ENCODE assay signal across 16 cellular contexts in genomic region chr2:161316686-161317085, GRCh38. TPM values are rescaled to one million over a fixed set of nuclear protein-coding genes. Genes with fewer than 3 reads are reported as not detected.
DNase-seq lines count a peak whose midpoint lies in the region; ATAC-seq and TF ChIP-seq lines count a peak whose summit lies in the region.
"Had no signal": no experiment of that assay in that cellular context is flagged by ENCODE, and none has a peak within 500 bp of the region (broad histone marks: within the 10 kb centered on the region; RNA-seq: fewer than 3 reads in every experiment).

No MANE protein-coding gene starts in this region.

- H3K9me3 ChIP-seq in DND-41 (ENCODE audit: insufficient read depth, low read length, severe bottlenecking) (no peaks in the 10 kb centered on the region), adipocyte (ENCODE audit: control insufficient read depth, low read length) (no peaks in the 10 kb centered on the region), neural progenitor cell (ENCODE audit: low read depth) (no peaks in the 10 kb centered on the region)

- DNase-seq in DND-41 (no peak), adipocyte (ENCODE audit: low read depth) (peak; percentile 51), fibroblast of gingiva (ENCODE audit: low read depth) (peak; percentile 16), neural progenitor cell (ENCODE audit: low spot score) (no peak), dorsolateral prefrontal cortex (no peak), Right ventricle myocardium superior (no peak)
- DNase-seq: ACHN; C1 segment of cervical spinal cord; Calu3; CD4-positive, alpha-beta T cell; DMS153; GOT3; H9 had no signal

- H4K20me1 ChIP-seq in DND-41 (ENCODE audit: insufficient read depth, low read length) (peaks cover 37% of the 10 kb centered on the region), neural progenitor cell (ENCODE audit: low read depth) (peaks cover 39% of the 10 kb centered on the region)

- H3K4me3 Mint-ChIP-seq in neural progenitor cell = no peak overlapping the region
- H3K4me3 Mint-ChIP-seq: B cell; CD4-positive, alpha-beta T cell; H9 had no signal

- H3K9ac ChIP-seq in DND-41 (ENCODE audit: low read depth, low read length) (no peak overlapping the region), adipocyte (ENCODE audit: low read length) (no peak overlapping the region), neural progenitor cell (no peak overlapping the region)

- ATAC-seq in DND-41 (ENCODE audit: insufficient read depth, low read depth) = no peak
- no peak for ATAC-seq in Right ventricle myocardium superior (ENCODE audit: poor library complexity)
- no peak for ATAC-seq in HG03565 (IDR thresholded peaks at IDR 0.05; ENCODE audit: unreplicated experiment)
- ATAC-seq: GM12878 had no signal

- H3K4me2 ChIP-seq in DND-41 (ENCODE audit: insufficient read depth, low read length) (peak overlapping the region; percentile 27; the same call in 1 of the 2 replicates), neural progenitor cell (no peak overlapping the region)

- no peak for TF ChIP-seq CTCF in DND-41 (IDR thresholded peaks at IDR 0.05; ENCODE audit: borderline replicate concordance, extremely low read depth, low read length, poor library complexity, severe bottlenecking)
- no peak for TF ChIP-seq CTCF in neural progenitor cell (IDR thresholded peaks at IDR 0.05)
- no peak for TF ChIP-seq CTCF in dorsolateral prefrontal cortex (IDR thresholded peaks at IDR 0.05 in 54 of 56, conservative IDR thresholded peaks at IDR 0.05 in 2 of 56; ENCODE audit: low read depth in 1 of 56, partially characterized antibody in 56 of 56)

- H2AFZ ChIP-seq in DND-41 (ENCODE audit: low read depth, low read length) = no peak overlapping the region
- no peak overlapping the region for H2AFZ ChIP-seq in neural progenitor cell (replicated peaks)

- H3K27me3 Mint-ChIP-seq in neural progenitor cell (ENCODE audit: insufficient read depth, low read depth) = no peaks in the 10 kb centered on the region
- H3K27me3 Mint-ChIP-seq: B cell; CD4-positive, alpha-beta T cell had no signal

- no peaks in the 10 kb centered on the region for H3K4me1 Mint-ChIP-seq in neural progenitor cell

- intact Hi-C loops in dorsolateral prefrontal cortex (cut with DNase I) = no loop called here
- intact Hi-C loops in Right ventricle myocardium superior (cut with DNase I) = no loop called here

- peak overlapping the region; percentile 50 for H3K27ac Mint-ChIP-seq in neural progenitor cell
- H3K27ac Mint-ChIP-seq: B cell; CD4-positive, alpha-beta T cell had no signal

- H3K4me3 ChIP-seq in DND-41 (ENCODE audit: low read depth in 1 of 2, low read length in 2 of 2) (no peak overlapping the region), adipocyte (ENCODE audit: low read length) (no peak overlapping the region), neural progenitor cell (no peak overlapping the region), dorsolateral prefrontal cortex (no peak overlapping the region)
- H3K4me3 ChIP-seq: GM12878 had no signal

- no peaks in the 10 kb centered on the region for H3K27me3 ChIP-seq in DND-41 (ENCODE audit: insufficient read depth, low read length, poor library complexity)
- no peaks in the 10 kb centered on the region for H3K27me3 ChIP-seq in adipocyte (replicated peaks; ENCODE audit: control insufficient read depth, insufficient read depth, low read length)
- no peaks in the 10 kb centered on the region for H3K27me3 ChIP-seq in neural progenitor cell
- no peaks in the 10 kb centered on the region for H3K27me3 ChIP-seq in dorsolateral prefrontal cortex

- H3K36me3 ChIP-seq in DND-41 (ENCODE audit: insufficient read depth, low read length) = peaks cover 47% of the 10 kb centered on the region
- H3K36me3 ChIP-seq in adipocyte (ENCODE audit: control insufficient read depth, insufficient read depth, low read length, severe bottlenecking) = peaks cover 18% of the 10 kb centered on the region
- H3K36me3 ChIP-seq in neural progenitor cell = peaks cover 24% of the 10 kb centered on the region

- H3K4me1 ChIP-seq in DND-41 (ENCODE audit: insufficient read depth, low read length) (peaks cover 14% of the 10 kb centered on the region), adipocyte (ENCODE audit: control insufficient read depth, insufficient read depth, low read length) (peaks cover 7% of the 10 kb centered on the region), neural progenitor cell (peaks cover 1% of the 10 kb centered on the region)

- H3F3A ChIP-seq in neural progenitor cell (ENCODE audit: low read depth) = no peaks in the 10 kb centered on the region

- H3K79me2 ChIP-seq in DND-41 (ENCODE audit: insufficient read depth, low read length) (peaks cover 98% of the 10 kb centered on the region), neural progenitor cell (ENCODE audit: low read depth) (peaks cover 99% of the 10 kb centered on the region)

- peaks cover 21% of the 10 kb centered on the region for H3K36me3 Mint-ChIP-seq in neural progenitor cell

- no peak overlapping the region for H3K27ac ChIP-seq in DND-41 (ENCODE audit: low read length)
- no peak overlapping the region for H3K27ac ChIP-seq in neural progenitor cell
- no peak overlapping the region for H3K27ac ChIP-seq in dorsolateral prefrontal cortex

- H3K9me3 Mint-ChIP-seq in neural progenitor cell = no peaks in the 10 kb centered on the region
- H3K9me3 Mint-ChIP-seq: CD4-positive, alpha-beta T cell; H9 had no signal

RNA-seq across cellular contexts. Expression of gene PSMD14, which starts 8.5 kb away (rescaled TPM):
- total RNA-seq in neural progenitor cell (ENCODE audit: low replicate concordance) (117 and 152 TPM in 2 replicates), dorsolateral prefrontal cortex (10 to 100 TPM; 31.1 to 68.1 (median 53.3) TPM), Right ventricle myocardium superior (42.8 TPM)

Comparison
In these comparisons a context has a peak if more than half of its experiments do, and no peak if none do; other contexts are left out.
1. DNase-seq: peak in adipocyte (single experiment) and fibroblast of gingiva (single experiment); none in DND-41 (single experiment), neural progenitor cell (single experiment), dorsolateral prefrontal cortex (0 of 10) and Right ventricle myocardium superior (single experiment).